Comparison of ENCODE assay signal across 13 cellular contexts in genomic region chr6:11197175-11197535, GRCh38. TPM values are rescaled to one million over a fixed set of nuclear protein-coding genes. Genes with fewer than 3 reads are reported as not detected.
DNase-seq lines count a peak whose midpoint lies in the region; ATAC-seq and TF ChIP-seq lines count a peak whose summit lies in the region.
"Had no signal": no experiment of that assay in that cellular context is flagged by ENCODE, and none has a peak within 500 bp of the region (broad histone marks: within the 10 kb centered on the region; RNA-seq: fewer than 3 reads in every experiment).

No MANE protein-coding gene starts in this region.

- DNase-seq in right cardiac atrium, result no peak
- DNase-seq in cardiac septum (ENCODE audit: low spot score), result no peak
- peak; percentile 90 for DNase-seq in astrocyte of the hippocampus (ENCODE audit: low read depth, low spot score)
- DNase-seq in mesendoderm, result no peak
- DNase-seq in activated effector memory CD4-positive, alpha-beta T cell treated with Interleukin-2 at 50 U/mL for 16 hours, result no peak
- DNase-seq in activated T-helper 1 cell treated with anti-CD3 and anti-CD28 coated beads, Interleukin-12 subunit alpha, Interleukin-12 subunit beta, Interleukin-2, Interleukin-4 antibody, amounts not matched to agents 30 ng/mL and 10 ng/mL and 1 ng/mL, durations not matched to agents 14 hours and 24 hours and 36 hours (ENCODE audit: low spot score), result no peak
- no peak for DNase-seq in GM10266 (ENCODE audit: extremely low spot score)
- DNase-seq: activated T-cell treated with anti-CD3 and anti-CD28 coated beads for 4 hours, DMS153, NCI-H1436, Right ventricle myocardium superior had no signal

- H2BK5ac ChIP-seq in mesendoderm (ENCODE audit: low read length), result no peak overlapping the region

- H3K9me3 ChIP-seq in right cardiac atrium (ENCODE audit: control insufficient read depth, low read length), result no peaks in the 10 kb centered on the region

- TF ChIP-seq CTCF in GM10266 (IDR thresholded peaks at IDR 0.05; ENCODE audit: control insufficient read depth, insufficient read depth, low read depth, missing control alignments), result no peak

- H4K5ac ChIP-seq in mesendoderm (ENCODE audit: low read length), result no peak overlapping the region

- H3K27ac ChIP-seq in right cardiac atrium (ENCODE audit: low read length), result peak overlapping the region; percentile 74
- H3K27ac ChIP-seq in mesendoderm (ENCODE audit: low read depth, low read length), result peak overlapping the region; percentile 83

- H3K27ac Mint-ChIP-seq in activated T-helper 1 cell treated with anti-CD3 and anti-CD28 coated beads, Interleukin-12 subunit alpha, Interleukin-12 subunit beta, Interleukin-2, Interleukin-4 antibody, amounts not matched to agents 30 ng/mL and 10 ng/mL and 1 ng/mL, durations not matched to agents 14 hours and 24 hours and 36 hours, result no peak overlapping the region

- peaks cover 77% of the 10 kb centered on the region for H3K4me1 Mint-ChIP-seq in activated T-helper 1 cell treated with anti-CD3 and anti-CD28 coated beads, Interleukin-12 subunit alpha, Interleukin-12 subunit beta, Interleukin-2, Interleukin-4 antibody, amounts not matched to agents 30 ng/mL and 10 ng/mL and 1 ng/mL, durations not matched to agents 14 hours and 24 hours and 36 hours (ENCODE audit: low read depth)

- H3K4me3 ChIP-seq in right cardiac atrium (ENCODE audit: low read length) (no peak overlapping the region), mesendoderm (ENCODE audit: low read length) (no peak overlapping the region)

- no peak overlapping the region for H2BK120ac ChIP-seq in mesendoderm (ENCODE audit: low read depth, low read length)

- no peaks in the 10 kb centered on the region for H3K36me3 ChIP-seq in mesendoderm (ENCODE audit: control insufficient read depth, insufficient read depth, low read length)

- H3K18ac ChIP-seq in mesendoderm (ENCODE audit: low read length), result peak overlapping the region; percentile 91

- no peak overlapping the region for H2BK15ac ChIP-seq in mesendoderm (replicated peaks; ENCODE audit: low read depth)

- no peak overlapping the region for H3K9ac ChIP-seq in mesendoderm (ENCODE audit: low read length)

- no peaks in the 10 kb centered on the region for H3K79me2 ChIP-seq in mesendoderm (ENCODE audit: control insufficient read depth, insufficient read depth, low read length)

- no peak overlapping the region for H3K23ac ChIP-seq in mesendoderm (ENCODE audit: low read length)

- H3K27me3 ChIP-seq in right cardiac atrium (ENCODE audit: control insufficient read depth, insufficient read depth) (no peaks in the 10 kb centered on the region), mesendoderm (ENCODE audit: insufficient read depth, low read length, poor library complexity) (no peaks in the 10 kb centered on the region)

- H3K9me3 Mint-ChIP-seq in activated T-helper 1 cell treated with anti-CD3 and anti-CD28 coated beads, Interleukin-12 subunit alpha, Interleukin-12 subunit beta, Interleukin-2, Interleukin-4 antibody, amounts not matched to agents 30 ng/mL and 10 ng/mL and 1 ng/mL, durations not matched to agents 14 hours and 24 hours and 36 hours, result no peaks in the 10 kb centered on the region

- 41% methylated on average over 3 of the region's 3 CpGs for WGBS in right cardiac atrium
- no CpG with 5 or more reads among the region's 3 CpGs for WGBS in mesendoderm (ENCODE audit: extremely low coverage, insufficient coverage, low lambda C conversion rate)

- no peak overlapping the region for H3K4me3 Mint-ChIP-seq in activated T-helper 1 cell treated with anti-CD3 and anti-CD28 coated beads, Interleukin-12 subunit alpha, Interleukin-12 subunit beta, Interleukin-2, Interleukin-4 antibody, amounts not matched to agents 30 ng/mL and 10 ng/mL and 1 ng/mL, durations not matched to agents 14 hours and 24 hours and 36 hours

- no peak overlapping the region for H3K4ac ChIP-seq in mesendoderm (ENCODE audit: low read depth, low read length)

- peaks cover 68% of the 10 kb centered on the region for H3K36me3 Mint-ChIP-seq in activated T-helper 1 cell treated with anti-CD3 and anti-CD28 coated beads, Interleukin-12 subunit alpha, Interleukin-12 subunit beta, Interleukin-2, Interleukin-4 antibody, amounts not matched to agents 30 ng/mL and 10 ng/mL and 1 ng/mL, durations not matched to agents 14 hours and 24 hours and 36 hours (ENCODE audit: low read depth)

- H2AK5ac ChIP-seq in mesendoderm (ENCODE audit: low read length), result no peak overlapping the region

- no peak overlapping the region for H4K8ac ChIP-seq in mesendoderm (ENCODE audit: low read depth, low read length)

- intact Hi-C loops in right cardiac atrium (cut with DNase I) (no loop called here), cardiac septum (cut with DNase I) (no loop called here)
- intact Hi-C loops in activated T-helper 1 cell treated with anti-CD3 and anti-CD28 coated beads, Interleukin-12 subunit alpha, Interleukin-12 subunit beta, Interleukin-2, Interleukin-4 antibody, amounts not matched to agents 30 ng/mL and 10 ng/mL and 1 ng/mL, durations not matched to agents 14 hours and 24 hours and 36 hours (cut with micrococcal nuclease), result no loop called here

- no peaks in the 10 kb centered on the region for H3K27me3 Mint-ChIP-seq in activated T-helper 1 cell treated with anti-CD3 and anti-CD28 coated beads, Interleukin-12 subunit alpha, Interleukin-12 subunit beta, Interleukin-2, Interleukin-4 antibody, amounts not matched to agents 30 ng/mL and 10 ng/mL and 1 ng/mL, durations not matched to agents 14 hours and 24 hours and 36 hours (ENCODE audit: insufficient read depth)

- no peak overlapping the region for H3K4me2 ChIP-seq in mesendoderm (ENCODE audit: low read length)

- H3K79me1 ChIP-seq in mesendoderm (ENCODE audit: low read length), result no peaks in the 10 kb centered on the region

- H3K56ac ChIP-seq in mesendoderm (ENCODE audit: low read length), result no peak overlapping the region

- ATAC-seq in right cardiac atrium (no peak), HG02610 (IDR thresholded peaks at IDR 0.05; ENCODE audit: unreplicated experiment) (no peak)
- ATAC-seq: sciatic nerve had no signal

- H3K4me1 ChIP-seq in right cardiac atrium (ENCODE audit: control insufficient read depth, insufficient read depth, low read length) (peaks cover 17% of the 10 kb centered on the region), mesendoderm (ENCODE audit: control insufficient read depth, low read depth, low read length) (peaks cover 11% of the 10 kb centered on the region)

RNA-seq across cellular contexts. Expression of gene NEDD9, which starts 35.3 kb away (rescaled TPM):
- 10 to 100 TPM; 21.8 to 38.0 (median 29.1) TPM for total RNA-seq in right cardiac atrium
- polyA plus RNA-seq in right cardiac atrium, result 20.9 TPM
- 14.1 TPM for total RNA-seq in cardiac septum
- polyA plus RNA-seq in mesendoderm (2013, experiment 1 of 2), result 9.6 TPM
- 9.5 TPM for polyA plus RNA-seq in mesendoderm (2013, experiment 2 of 2)
- 53.2 and 62.1 TPM in 2 replicates for total RNA-seq in activated T-helper 1 cell treated with anti-CD3 and anti-CD28 coated beads, Interleukin-12 subunit alpha, Interleukin-12 subunit beta, Interleukin-2, Interleukin-4 antibody, amounts not matched to agents 30 ng/mL and 10 ng/mL and 1 ng/mL, durations not matched to agents 14 hours and 24 hours and 36 hours
